1 cellular context compared by ENCODE assay signal in genomic region chr18:52310651-52311050, GRCh38.
TF ChIP-seq lines count a peak whose summit lies in the region.

No MANE protein-coding gene starts in this region.

TF ChIP-seq in H1, 55 proteins besides CTCF, POLR2A, EP300 and RAD21 (continued from another document):
- TF ChIP-seq CHD7 (IDR thresholded peaks at IDR 0.05; ENCODE audit: insufficient replicate concordance, low read length) = no peak
- TF ChIP-seq MAFK (IDR thresholded peaks at IDR 0.05; ENCODE audit: low read depth, low read length) = no peak
- TF ChIP-seq RBBP5 (IDR thresholded peaks at IDR 0.05; ENCODE audit: borderline replicate concordance, low read depth, low read length) = no peak
- TF ChIP-seq BACH1 (IDR thresholded peaks at IDR 0.05; ENCODE audit: low read length) = no peak
- no peak for TF ChIP-seq ASH2L (IDR thresholded peaks at IDR 0.05; ENCODE audit: low read length)
- no peak for TF ChIP-seq SIRT6 (IDR thresholded peaks at IDR 0.05; ENCODE audit: low read length)
- no peak for TF ChIP-seq JUND (IDR thresholded peaks at IDR 0.05; ENCODE audit: low read length)
- no peak for TF ChIP-seq TAF7 (optimal IDR thresholded peaks at IDR 0.05; ENCODE audit: borderline replicate concordance, low read depth, low read length)
- TF ChIP-seq EGR1 (IDR thresholded peaks at IDR 0.05; ENCODE audit: borderline replicate concordance, low read depth, low read length) = no peak
- no peak for TF ChIP-seq CREB1 (IDR thresholded peaks at IDR 0.05)
